ENCODE assay signal across 30 cellular contexts in genomic region chr14:70133461-70133860, GRCh38. TPM values are rescaled to one million over a fixed set of nuclear protein-coding genes. Genes with fewer than 3 reads are reported as not detected.
"Had no signal": no experiment of that assay in that cellular context is flagged by ENCODE, and none has a peak within 500 bp of the region (broad histone marks: within the 10 kb centered on the region; RNA-seq: fewer than 3 reads in every experiment).

No MANE protein-coding gene starts in this region.

- H3K4me3 ChIP-seq: colonic mucosa, coronary artery, dorsolateral prefrontal cortex, esophagus muscularis mucosa, esophagus squamous epithelium, gastrocnemius medialis, gastroesophageal sphincter, heart left ventricle, heart right ventricle had no signal

- FAIRE-seq: colon, endometrium, endothelial cell of umbilical vein, frontal cortex had no signal

- H3K27ac Mint-ChIP-seq: dendritic cell treated with granulocyte-macrophage colony-stimulating factor and Interleukin-4, amounts not matched to agents 40 ng/mL and 50 ng/mL, for 4 days; effector memory CD8-positive, alpha-beta T cell; endodermal cell had no signal

- ATAC-seq: effector memory CD8-positive, alpha-beta T cell; esophagus mucosa; foreskin keratinocyte; gastrocnemius medialis; gastroesophageal sphincter; heart left ventricle; heart right ventricle had no signal

- H3K4me3 Mint-ChIP-seq: dendritic cell treated with granulocyte-macrophage colony-stimulating factor and Interleukin-4, amounts not matched to agents 40 ng/mL and 50 ng/mL, for 4 days; effector memory CD8-positive, alpha-beta T cell; endodermal cell had no signal

- H3K36me3 ChIP-seq: colonic mucosa, esophagus muscularis mucosa, esophagus squamous epithelium, gastrocnemius medialis, gastroesophageal sphincter, heart left ventricle, heart right ventricle had no signal

- DNase-seq: colonic mucosa; cortex of kidney; dermis blood vessel endothelial cell; dorsolateral prefrontal cortex; effector CD4-positive, alpha-beta T cell; effector CD8-positive, alpha-beta T cell; effector memory CD4-positive, alpha-beta T cell; effector memory CD8-positive, alpha-beta T cell; endodermal cell; erythroblast; esophagus squamous epithelium; foreskin fibroblast; foreskin keratinocyte; foreskin melanocyte; gastrocnemius medialis; glutamatergic neuron; head of caudate nucleus; heart left ventricle; heart right ventricle had no signal

- H3K9me3 Mint-ChIP-seq: dendritic cell treated with granulocyte-macrophage colony-stimulating factor and Interleukin-4, amounts not matched to agents 40 ng/mL and 50 ng/mL, for 4 days; effector memory CD8-positive, alpha-beta T cell; endodermal cell had no signal

- H3K4me1 ChIP-seq: colonic mucosa, esophagus muscularis mucosa, esophagus squamous epithelium, foreskin keratinocyte, gastroesophageal sphincter, heart left ventricle, heart right ventricle had no signal

- H3K9me3 ChIP-seq: colonic mucosa, esophagus muscularis mucosa, esophagus squamous epithelium, gastrocnemius medialis, gastroesophageal sphincter, heart left ventricle, heart right ventricle had no signal

- H3K27me3 ChIP-seq: colonic mucosa, dorsolateral prefrontal cortex, gastrocnemius medialis had no signal

- H3K27ac ChIP-seq: colonic mucosa, coronary artery, dorsolateral prefrontal cortex, epithelial cell of prostate, esophagus muscularis mucosa, esophagus squamous epithelium, foreskin keratinocyte, gastrocnemius medialis, gastroesophageal sphincter, heart left ventricle, heart right ventricle had no signal

RNA-seq across cellular contexts. Expression of gene SLC8A3, which starts 55.3 kb away (rescaled TPM):
- total RNA-seq: endothelial cell of umbilical vein, fibroblast of villous mesenchyme had no signal
- polyA plus RNA-seq: endothelial cell of umbilical vein, foreskin keratinocyte had no signal
